ENCODE assay signal across 1 cellular context in genomic region chr7:148330124-148330818, GRCh38.
TF ChIP-seq lines count a peak whose summit lies in the region.

No MANE protein-coding gene starts in this region.

TF ChIP-seq in HEK293, 187 proteins besides CTCF, POLR2A, EP300 and RAD21 (continued from another document):
- TF ChIP-seq TSHZ1 (tag by site-specific recombination; IDR thresholded peaks at IDR 0.05; ENCODE audit: borderline replicate concordance) = no peak
- no peak for TF ChIP-seq ZNF707 (tag by site-specific recombination; IDR thresholded peaks at IDR 0.05)
- TF ChIP-seq OSR2 (tag by site-specific recombination; IDR thresholded peaks at IDR 0.05) = no peak
